Comparison of ENCODE assay signal across 9 cellular contexts in genomic region chr13:97091202-97091601, GRCh38.
"Had no signal": no experiment of that assay in that cellular context is flagged by ENCODE, and none has a peak within 500 bp of the region (broad histone marks: within the 10 kb centered on the region; RNA-seq: fewer than 3 reads in every experiment).

No MANE protein-coding gene starts in this region.

- H3K9ac ChIP-seq: GM23248 had no signal

- H3K27ac ChIP-seq: GM23248 had no signal

- H3K4me3 ChIP-seq: GM23248, HAP-1, K562 had no signal

- ATAC-seq: HCT116, K562 had no signal

- DNase-seq: GM23248, GOT3, H7, HFFc6, IMR-90, KG1 had no signal

- H2AFZ ChIP-seq: GM23248 had no signal

- H3K36me3 ChIP-seq: HAP-1 had no signal
